In the genomic region with DNA sequence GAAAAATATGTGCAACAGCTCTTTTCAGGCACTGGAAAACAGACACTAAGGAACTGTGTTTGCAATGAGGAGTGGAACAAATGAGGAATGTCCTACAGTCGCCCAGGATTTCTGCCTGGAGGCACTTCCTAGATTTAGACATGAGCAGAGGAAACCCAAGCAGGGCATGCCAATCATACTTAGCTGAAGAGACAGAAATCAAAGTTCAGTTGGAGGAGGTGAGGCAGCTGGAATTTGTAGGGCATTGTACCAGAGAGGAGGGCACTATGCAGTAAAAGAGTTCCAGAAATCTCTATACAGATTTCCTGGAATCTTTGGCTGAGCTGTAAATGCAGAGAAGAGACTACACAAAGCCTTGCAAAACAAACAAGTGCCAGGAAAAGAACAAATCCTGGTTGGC, we compare ENCODE assay signal across 1 cellular context.
TF ChIP-seq lines count a peak whose summit lies in the region.

No MANE protein-coding gene starts in this region.

TF ChIP-seq in GM23338, 12 proteins besides CTCF, POLR2A, EP300 and RAD21 (continued from another document):
- TF ChIP-seq, protein P1, sequence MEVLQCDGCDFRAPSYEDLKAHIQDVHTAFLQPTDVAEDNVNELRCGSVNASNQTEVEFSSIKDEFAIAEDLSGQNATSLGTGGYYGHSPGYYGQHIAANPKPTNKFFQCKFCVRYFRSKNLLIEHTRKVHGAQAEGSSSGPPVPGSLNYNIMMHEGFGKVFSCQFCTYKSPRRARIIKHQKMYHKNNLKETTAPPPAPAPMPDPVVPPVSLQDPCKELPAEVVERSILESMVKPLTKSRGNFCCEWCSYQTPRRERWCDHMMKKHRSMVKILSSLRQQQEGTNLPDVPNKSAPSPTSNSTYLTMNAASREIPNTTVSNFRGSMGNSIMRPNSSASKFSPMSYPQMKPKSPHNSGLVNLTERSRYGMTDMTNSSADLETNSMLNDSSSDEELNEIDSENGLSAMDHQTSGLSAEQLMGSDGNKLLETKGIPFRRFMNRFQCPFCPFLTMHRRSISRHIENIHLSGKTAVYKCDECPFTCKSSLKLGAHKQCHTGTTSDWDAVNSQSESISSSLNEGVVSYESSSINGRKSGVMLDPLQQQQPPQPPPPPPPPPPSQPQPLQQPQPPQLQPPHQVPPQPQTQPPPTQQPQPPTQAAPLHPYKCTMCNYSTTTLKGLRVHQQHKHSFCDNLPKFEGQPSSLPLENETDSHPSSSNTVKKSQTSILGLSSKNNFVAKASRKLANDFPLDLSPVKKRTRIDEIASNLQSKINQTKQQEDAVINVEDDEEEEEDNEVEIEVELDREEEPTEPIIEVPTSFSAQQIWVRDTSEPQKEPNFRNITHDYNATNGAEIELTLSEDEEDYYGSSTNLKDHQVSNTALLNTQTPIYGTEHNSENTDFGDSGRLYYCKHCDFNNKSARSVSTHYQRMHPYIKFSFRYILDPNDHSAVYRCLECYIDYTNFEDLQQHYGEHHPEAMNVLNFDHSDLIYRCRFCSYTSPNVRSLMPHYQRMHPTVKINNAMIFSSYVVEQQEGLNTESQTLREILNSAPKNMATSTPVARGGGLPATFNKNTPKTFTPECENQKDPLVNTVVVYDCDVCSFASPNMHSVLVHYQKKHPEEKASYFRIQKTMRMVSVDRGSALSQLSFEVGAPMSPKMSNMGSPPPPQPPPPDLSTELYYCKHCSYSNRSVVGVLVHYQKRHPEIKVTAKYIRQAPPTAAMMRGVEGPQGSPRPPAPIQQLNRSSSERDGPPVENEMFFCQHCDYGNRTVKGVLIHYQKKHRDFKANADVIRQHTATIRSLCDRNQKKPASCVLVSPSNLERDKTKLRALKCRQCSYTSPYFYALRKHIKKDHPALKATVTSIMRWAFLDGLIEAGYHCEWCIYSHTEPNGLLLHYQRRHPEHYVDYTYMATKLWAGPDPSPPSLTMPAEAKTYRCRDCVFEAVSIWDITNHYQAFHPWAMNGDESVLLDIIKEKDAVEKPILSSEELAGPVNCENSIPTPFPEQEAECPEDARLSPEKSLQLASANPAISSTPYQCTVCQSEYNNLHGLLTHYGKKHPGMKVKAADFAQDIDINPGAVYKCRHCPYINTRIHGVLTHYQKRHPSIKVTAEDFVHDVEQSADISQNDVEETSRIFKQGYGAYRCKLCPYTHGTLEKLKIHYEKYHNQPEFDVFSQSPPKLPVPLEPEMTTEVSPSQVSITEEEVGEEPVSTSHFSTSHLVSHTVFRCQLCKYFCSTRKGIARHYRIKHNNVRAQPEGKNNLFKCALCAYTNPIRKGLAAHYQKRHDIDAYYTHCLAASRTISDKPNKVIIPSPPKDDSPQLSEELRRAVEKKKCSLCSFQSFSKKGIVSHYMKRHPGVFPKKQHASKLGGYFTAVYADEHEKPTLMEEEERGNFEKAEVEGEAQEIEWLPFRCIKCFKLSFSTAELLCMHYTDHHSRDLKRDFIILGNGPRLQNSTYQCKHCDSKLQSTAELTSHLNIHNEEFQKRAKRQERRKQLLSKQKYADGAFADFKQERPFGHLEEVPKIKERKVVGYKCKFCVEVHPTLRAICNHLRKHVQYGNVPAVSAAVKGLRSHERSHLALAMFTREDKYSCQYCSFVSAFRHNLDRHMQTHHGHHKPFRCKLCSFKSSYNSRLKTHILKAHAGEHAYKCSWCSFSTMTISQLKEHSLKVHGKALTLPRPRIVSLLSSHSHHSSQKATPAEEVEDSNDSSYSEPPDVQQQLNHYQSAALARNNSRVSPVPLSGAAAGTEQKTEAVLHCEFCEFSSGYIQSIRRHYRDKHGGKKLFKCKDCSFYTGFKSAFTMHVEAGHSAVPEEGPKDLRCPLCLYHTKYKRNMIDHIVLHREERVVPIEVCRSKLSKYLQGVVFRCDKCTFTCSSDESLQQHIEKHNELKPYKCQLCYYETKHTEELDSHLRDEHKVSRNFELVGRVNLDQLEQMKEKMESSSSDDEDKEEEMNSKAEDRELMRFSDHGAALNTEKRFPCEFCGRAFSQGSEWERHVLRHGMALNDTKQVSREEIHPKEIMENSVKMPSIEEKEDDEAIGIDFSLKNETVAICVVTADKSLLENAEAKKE (CRISPR knock-in tag; IDR thresholded peaks at IDR 0.05), result no peak
- TF ChIP-seq EZH2phosphoT487 (IDR thresholded peaks at IDR 0.05; ENCODE audit: unreplicated experiment) (no peak), POLR2AphosphoS5 (IDR thresholded peaks at IDR 0.05; ENCODE audit: low read depth) (no peak), NANOG (IDR thresholded peaks at IDR 0.05; ENCODE audit: borderline replicate concordance) (no peak), JUNB (IDR thresholded peaks at IDR 0.05; ENCODE audit: unreplicated experiment) (no peak), CREB1 (CRISPR knock-in tag; IDR thresholded peaks at IDR 0.05; ENCODE audit: low read depth) (no peak), EZH2 (IDR thresholded peaks at IDR 0.05; ENCODE audit: low read depth, unreplicated experiment) (no peak)
